In the genomic region with DNA sequence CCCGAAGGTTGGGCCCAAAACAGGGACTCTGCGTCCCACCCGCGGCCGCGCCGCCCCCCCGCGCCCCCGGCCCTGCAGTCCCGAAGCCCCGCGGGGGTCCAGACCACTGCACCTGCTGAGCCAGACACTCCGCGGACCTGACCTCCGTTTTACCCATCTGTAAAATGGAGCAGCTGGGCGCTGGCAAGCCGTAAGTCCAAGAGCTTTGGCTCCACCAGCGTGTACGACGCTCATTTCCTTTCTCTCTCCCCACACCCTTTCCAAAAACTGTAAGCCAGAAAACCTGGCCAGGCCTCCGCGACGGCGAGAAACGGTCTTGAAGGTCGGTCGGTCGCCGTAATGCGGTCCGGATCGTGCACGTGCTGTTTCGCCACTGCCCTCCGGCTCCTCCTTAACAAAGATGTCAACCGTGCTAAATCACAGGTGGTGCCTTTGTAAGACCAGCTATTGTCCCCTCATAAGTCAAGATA, we compare ENCODE assay signal across 1 cellular context.
A peak's percentile ranks its signal among the peaks of the same experiment; 100 is the strongest.
TF ChIP-seq lines count a peak whose summit lies in the region.

No MANE protein-coding gene starts in this region.

TF ChIP-seq in HepG2, 621 proteins besides CTCF, POLR2A, EP300 and RAD21 (continues in another document):
- TF ChIP-seq PRPF4 (IDR thresholded peaks at IDR 0.05; ENCODE audit: low read depth, low read length, poor library complexity, severe bottlenecking), result no peak
- no peak for TF ChIP-seq CSRNP1 (CRISPR knock-in tag; IDR thresholded peaks at IDR 0.05)
- TF ChIP-seq SOX6 (IDR thresholded peaks at IDR 0.05), result no peak
- TF ChIP-seq SOX6 (CRISPR knock-in tag; IDR thresholded peaks at IDR 0.05), result no peak
- TF ChIP-seq MZF1 (CRISPR knock-in tag; IDR thresholded peaks at IDR 0.05; ENCODE audit: borderline replicate concordance), result no peak
- TF ChIP-seq MIER3 (CRISPR knock-in tag; IDR thresholded peaks at IDR 0.05; ENCODE audit: borderline replicate concordance), result no peak
- TF ChIP-seq, protein P1, sequence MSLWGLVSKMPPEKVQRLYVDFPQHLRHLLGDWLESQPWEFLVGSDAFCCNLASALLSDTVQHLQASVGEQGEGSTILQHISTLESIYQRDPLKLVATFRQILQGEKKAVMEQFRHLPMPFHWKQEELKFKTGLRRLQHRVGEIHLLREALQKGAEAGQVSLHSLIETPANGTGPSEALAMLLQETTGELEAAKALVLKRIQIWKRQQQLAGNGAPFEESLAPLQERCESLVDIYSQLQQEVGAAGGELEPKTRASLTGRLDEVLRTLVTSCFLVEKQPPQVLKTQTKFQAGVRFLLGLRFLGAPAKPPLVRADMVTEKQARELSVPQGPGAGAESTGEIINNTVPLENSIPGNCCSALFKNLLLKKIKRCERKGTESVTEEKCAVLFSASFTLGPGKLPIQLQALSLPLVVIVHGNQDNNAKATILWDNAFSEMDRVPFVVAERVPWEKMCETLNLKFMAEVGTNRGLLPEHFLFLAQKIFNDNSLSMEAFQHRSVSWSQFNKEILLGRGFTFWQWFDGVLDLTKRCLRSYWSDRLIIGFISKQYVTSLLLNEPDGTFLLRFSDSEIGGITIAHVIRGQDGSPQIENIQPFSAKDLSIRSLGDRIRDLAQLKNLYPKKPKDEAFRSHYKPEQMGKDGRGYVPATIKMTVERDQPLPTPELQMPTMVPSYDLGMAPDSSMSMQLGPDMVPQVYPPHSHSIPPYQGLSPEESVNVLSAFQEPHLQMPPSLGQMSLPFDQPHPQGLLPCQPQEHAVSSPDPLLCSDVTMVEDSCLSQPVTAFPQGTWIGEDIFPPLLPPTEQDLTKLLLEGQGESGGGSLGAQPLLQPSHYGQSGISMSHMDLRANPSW (CRISPR knock-in tag; IDR thresholded peaks at IDR 0.05; ENCODE audit: borderline replicate concordance), result no peak
- TF ChIP-seq MLLT10 (CRISPR knock-in tag; IDR thresholded peaks at IDR 0.05), result no peak
- no peak for TF ChIP-seq NFIB (CRISPR knock-in tag; IDR thresholded peaks at IDR 0.05; ENCODE audit: borderline replicate concordance)
- TF ChIP-seq BRD4 (CRISPR knock-in tag; IDR thresholded peaks at IDR 0.05), result no peak
- no peak for TF ChIP-seq ESRRA (CRISPR knock-in tag; IDR thresholded peaks at IDR 0.05; ENCODE audit: low read depth)
- TF ChIP-seq PHB2 (IDR thresholded peaks at IDR 0.05; ENCODE audit: partially characterized antibody), result no peak
- TF ChIP-seq SIN3A (IDR thresholded peaks at IDR 0.05; ENCODE audit: borderline replicate concordance, low read depth, low read length), result no peak
- no peak for TF ChIP-seq RBM22 (optimal IDR thresholded peaks at IDR 0.05; ENCODE audit: low read length)
- peak; percentile 95 for TF ChIP-seq EZH2 (conservative IDR thresholded peaks at IDR 0.05; ENCODE audit: low read depth, low read length)
- no peak for TF ChIP-seq NCOA1 (CRISPR knock-in tag; IDR thresholded peaks at IDR 0.05)
- TF ChIP-seq, protein P2, sequence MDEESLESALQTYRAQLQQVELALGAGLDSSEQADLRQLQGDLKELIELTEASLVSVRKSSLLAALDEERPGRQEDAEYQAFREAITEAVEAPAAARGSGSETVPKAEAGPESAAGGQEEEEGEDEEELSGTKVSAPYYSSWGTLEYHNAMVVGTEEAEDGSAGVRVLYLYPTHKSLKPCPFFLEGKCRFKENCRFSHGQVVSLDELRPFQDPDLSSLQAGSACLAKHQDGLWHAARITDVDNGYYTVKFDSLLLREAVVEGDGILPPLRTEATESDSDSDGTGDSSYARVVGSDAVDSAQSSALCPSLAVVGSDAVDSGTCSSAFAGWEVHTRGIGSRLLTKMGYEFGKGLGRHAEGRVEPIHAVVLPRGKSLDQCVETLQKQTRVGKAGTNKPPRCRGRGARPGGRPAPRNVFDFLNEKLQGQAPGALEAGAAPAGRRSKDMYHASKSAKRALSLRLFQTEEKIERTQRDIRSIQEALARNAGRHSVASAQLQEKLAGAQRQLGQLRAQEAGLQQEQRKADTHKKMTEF (CRISPR knock-in tag; IDR thresholded peaks at IDR 0.05), result no peak
- peak; percentile 98 for TF ChIP-seq ZNF629 (CRISPR knock-in tag; conservative IDR thresholded peaks at IDR 0.05)
- TF ChIP-seq RCOR2 (CRISPR knock-in tag; IDR thresholded peaks at IDR 0.05), result 0 out of 2 replicates have a peak, but pooled peaks have one; percentile 36
- TF ChIP-seq BHLHE40 (IDR thresholded peaks at IDR 0.05; ENCODE audit: low read length), result peak; percentile 69
- TF ChIP-seq ZNF543 (CRISPR knock-in tag; IDR thresholded peaks at IDR 0.05), result no peak
- TF ChIP-seq GZF1 (CRISPR knock-in tag; IDR thresholded peaks at IDR 0.05), result no peak
- TF ChIP-seq HMGA1 (CRISPR knock-in tag; conservative IDR thresholded peaks at IDR 0.05), result no peak
- TF ChIP-seq SOX13 (IDR thresholded peaks at IDR 0.05), result no peak
- no peak for TF ChIP-seq SOX13 (CRISPR knock-in tag; conservative IDR thresholded peaks at IDR 0.05 in 1 of 2, IDR thresholded peaks at IDR 0.05 in 1 of 2)
- peak; percentile 84 for TF ChIP-seq KDM1A (CRISPR knock-in tag; IDR thresholded peaks at IDR 0.05)
- TF ChIP-seq ZNF572 (CRISPR knock-in tag; IDR thresholded peaks at IDR 0.05), result no peak
- no peak for TF ChIP-seq MATR3 (CRISPR knock-in tag; IDR thresholded peaks at IDR 0.05)
- peak; percentile 80 for TF ChIP-seq ADNP (CRISPR knock-in tag; IDR thresholded peaks at IDR 0.05)
- no peak for TF ChIP-seq AKAP8 (CRISPR knock-in tag; IDR thresholded peaks at IDR 0.05)
- no peak for TF ChIP-seq TCF7L2 (IDR thresholded peaks at IDR 0.05; ENCODE audit: low read depth, low read length)
- TF ChIP-seq KMT2B (CRISPR knock-in tag; IDR thresholded peaks at IDR 0.05), result no peak
- TF ChIP-seq RNF2 (conservative IDR thresholded peaks at IDR 0.05; ENCODE audit: low read depth), result 0 out of 2 replicates have a peak, but pooled peaks have one; percentile 25
- no peak for TF ChIP-seq ZBTB25 (CRISPR knock-in tag; IDR thresholded peaks at IDR 0.05)
- TF ChIP-seq MAX (IDR thresholded peaks at IDR 0.05), result peak; percentile 30; the same call in 1 of the 2 replicates
- no peak for TF ChIP-seq SMARCC2 (IDR thresholded peaks at IDR 0.05)
- TF ChIP-seq XBP1 (CRISPR knock-in tag; IDR thresholded peaks at IDR 0.05), result no peak
- TF ChIP-seq PCBP2 (optimal IDR thresholded peaks at IDR 0.05; ENCODE audit: low read depth, low read length, poor library complexity, severe bottlenecking), result no peak
- TF ChIP-seq ZMYM3 (CRISPR knock-in tag; IDR thresholded peaks at IDR 0.05), result peak; percentile 94
- TF ChIP-seq NCOR1 (IDR thresholded peaks at IDR 0.05; ENCODE audit: borderline replicate concordance, low read length), result no peak
- no peak for TF ChIP-seq TFDP1 (CRISPR knock-in tag; IDR thresholded peaks at IDR 0.05; ENCODE audit: borderline replicate concordance)
- TF ChIP-seq GABPB1 (CRISPR knock-in tag; IDR thresholded peaks at IDR 0.05), result no peak
- TF ChIP-seq ZNF264 (CRISPR knock-in tag; IDR thresholded peaks at IDR 0.05), result no peak
- no peak for TF ChIP-seq ATF1 (CRISPR knock-in tag; IDR thresholded peaks at IDR 0.05)
- no peak for TF ChIP-seq ZNF652 (CRISPR knock-in tag; IDR thresholded peaks at IDR 0.05; ENCODE audit: borderline replicate concordance, low read depth)
- TF ChIP-seq AKNA (CRISPR knock-in tag; IDR thresholded peaks at IDR 0.05; ENCODE audit: borderline replicate concordance), result no peak
- TF ChIP-seq ZNF776 (CRISPR knock-in tag; IDR thresholded peaks at IDR 0.05), result no peak
- no peak for TF ChIP-seq EED (CRISPR knock-in tag; IDR thresholded peaks at IDR 0.05)
- no peak for TF ChIP-seq ZNF839 (CRISPR knock-in tag; IDR thresholded peaks at IDR 0.05; ENCODE audit: borderline replicate concordance)
- TF ChIP-seq ZNF703 (CRISPR knock-in tag; IDR thresholded peaks at IDR 0.05; ENCODE audit: borderline replicate concordance), result no peak
- TF ChIP-seq MEIS2 (CRISPR knock-in tag; IDR thresholded peaks at IDR 0.05), result no peak
- TF ChIP-seq ZNF274 (CRISPR knock-in tag; IDR thresholded peaks at IDR 0.05), result no peak
- TF ChIP-seq MTF1 (CRISPR knock-in tag; IDR thresholded peaks at IDR 0.05), result no peak
- TF ChIP-seq ZNF597 (CRISPR knock-in tag; IDR thresholded peaks at IDR 0.05), result no peak
- TF ChIP-seq ZNF446 (CRISPR knock-in tag; IDR thresholded peaks at IDR 0.05), result no peak
- TF ChIP-seq, protein P3, sequence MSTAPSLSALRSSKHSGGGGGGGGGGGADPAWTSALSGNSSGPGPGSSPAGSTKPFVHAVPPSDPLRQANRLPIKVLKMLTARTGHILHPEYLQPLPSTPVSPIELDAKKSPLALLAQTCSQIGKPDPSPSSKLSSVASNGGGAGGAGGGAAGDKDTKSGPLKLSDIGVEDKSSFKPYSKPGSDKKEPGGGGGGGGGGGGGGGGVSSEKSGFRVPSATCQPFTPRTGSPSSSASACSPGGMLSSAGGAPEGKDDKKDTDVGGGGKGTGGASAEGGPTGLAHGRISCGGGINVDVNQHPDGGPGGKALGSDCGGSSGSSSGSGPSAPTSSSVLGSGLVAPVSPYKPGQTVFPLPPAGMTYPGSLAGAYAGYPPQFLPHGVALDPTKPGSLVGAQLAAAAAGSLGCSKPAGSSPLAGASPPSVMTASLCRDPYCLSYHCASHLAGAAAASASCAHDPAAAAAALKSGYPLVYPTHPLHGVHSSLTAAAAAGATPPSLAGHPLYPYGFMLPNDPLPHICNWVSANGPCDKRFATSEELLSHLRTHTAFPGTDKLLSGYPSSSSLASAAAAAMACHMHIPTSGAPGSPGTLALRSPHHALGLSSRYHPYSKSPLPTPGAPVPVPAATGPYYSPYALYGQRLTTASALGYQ (CRISPR knock-in tag; IDR thresholded peaks at IDR 0.05), result no peak
- TF ChIP-seq CC2D1A (CRISPR knock-in tag; IDR thresholded peaks at IDR 0.05), result no peak
